Comparison of ENCODE assay signal across 10 cellular contexts in the genomic region with DNA sequence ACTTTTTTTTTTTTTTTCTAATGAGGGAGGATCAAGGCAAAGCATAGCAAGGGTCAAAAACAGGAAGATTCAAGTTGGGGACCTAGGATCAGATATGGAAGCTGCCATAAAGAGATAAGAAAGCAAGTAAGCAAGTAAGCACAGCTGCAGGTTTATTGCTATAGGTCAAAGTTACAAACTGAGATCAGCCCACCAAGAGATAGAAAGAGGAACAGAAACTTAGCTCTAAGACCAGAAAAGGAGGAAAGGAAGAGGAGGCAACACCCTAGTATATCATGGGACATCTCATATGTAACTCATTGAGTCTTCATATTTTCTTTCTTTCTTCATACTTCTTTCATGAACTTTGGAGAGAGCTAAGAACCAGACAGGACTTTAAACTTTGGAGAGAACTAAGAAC.
DNase-seq lines count a peak whose midpoint lies in the region; ATAC-seq, FAIRE-seq and TF ChIP-seq lines count a peak whose summit lies in the region.
"Had no signal": no experiment of that assay in that cellular context is flagged by ENCODE, and none has a peak within 500 bp of the region (broad histone marks: within the 10 kb centered on the region; RNA-seq: fewer than 3 reads in every experiment).

No MANE protein-coding gene starts in this region.

- H3K4me1 Mint-ChIP-seq in nephron progenitor cell, result peaks cover 28% of the 10 kb centered on the region
- H3K4me1 Mint-ChIP-seq in activated T-cell treated with anti-CD3 and anti-CD28 coated beads, Interleukin-2, amount 50 U/mL, for 72 hours (ENCODE audit: low read depth), result peaks cover 6% of the 10 kb centered on the region

- FAIRE-seq in kidney (lab: Jason Lieb, UNC), result no peak

- TF ChIP-seq CTCF in MM.1S (IDR thresholded peaks at IDR 0.05; ENCODE audit: low read length), result no peak
- TF ChIP-seq CTCF in nephron progenitor cell (IDR thresholded peaks at IDR 0.05), result no peak
- no peak for TF ChIP-seq CTCF in kidney (IDR thresholded peaks at IDR 0.05; ENCODE audit: borderline replicate concordance, extremely low read depth, insufficient read depth)

- H2AFZ ChIP-seq in MM.1S (ENCODE audit: low read length), result peak overlapping the region; percentile 67

- H3K36me3 Mint-ChIP-seq in nephron progenitor cell (ENCODE audit: low read depth), result no peaks in the 10 kb centered on the region
- no peaks in the 10 kb centered on the region for H3K36me3 Mint-ChIP-seq in activated T-cell treated with anti-CD3 and anti-CD28 coated beads, Interleukin-2, amount 50 U/mL, for 72 hours (ENCODE audit: insufficient read depth in 2 of 2)
- H3K36me3 Mint-ChIP-seq: natural killer cell had no signal

- no peaks in the 10 kb centered on the region for H3K79me2 ChIP-seq in MM.1S (ENCODE audit: low read length)

- H3K27ac Mint-ChIP-seq in nephron progenitor cell, result peak overlapping the region; percentile 84
- no peak overlapping the region for H3K27ac Mint-ChIP-seq in activated T-cell treated with anti-CD3 and anti-CD28 coated beads, Interleukin-2, amount 50 U/mL, for 72 hours
- H3K27ac Mint-ChIP-seq: natural killer cell had no signal

- H3K4me1 ChIP-seq in MM.1S (ENCODE audit: low read length), result peaks cover 10% of the 10 kb centered on the region; the same call in 1 of the 2 replicates
- no peaks in the 10 kb centered on the region for H3K4me1 ChIP-seq in kidney (ENCODE audit: control insufficient read depth in 1 of 2, insufficient read depth in 1 of 2, low read depth in 1 of 2, low read length in 2 of 2)
- H3K4me1 ChIP-seq in effector memory CD4-positive, alpha-beta T cell (ENCODE audit: control insufficient read depth, insufficient read depth, low read length, poor library complexity, severe bottlenecking), result no peaks in the 10 kb centered on the region

- no peaks in the 10 kb centered on the region for H4K20me1 ChIP-seq in MM.1S (ENCODE audit: insufficient read depth, low read length)

- H3K9me3 ChIP-seq in MM.1S (replicated peaks; ENCODE audit: insufficient read depth, low read length), result no peaks in the 10 kb centered on the region
- H3K9me3 ChIP-seq in kidney (ENCODE audit: control insufficient read depth in 1 of 2, low read length in 2 of 2), result no peaks in the 10 kb centered on the region
- no peaks in the 10 kb centered on the region for H3K9me3 ChIP-seq in effector memory CD4-positive, alpha-beta T cell (ENCODE audit: control insufficient read depth, low read length)
- H3K9me3 ChIP-seq: MG63 had no signal

- ATAC-seq in GM19023 (IDR thresholded peaks at IDR 0.05; ENCODE audit: unreplicated experiment) (peak; percentile 100), HG02798 (IDR thresholded peaks at IDR 0.05; ENCODE audit: poor library complexity, unreplicated experiment) (peak; percentile 100)
- ATAC-seq in activated T-cell treated with anti-CD3 and anti-CD28 coated beads, Interleukin-2, amount 50 U/mL, for 72 hours (replicated peaks in 1 of 2), result no peak

- intact Hi-C loops in kidney (cut with DNase I), result no loop called here

- H3F3A ChIP-seq in MM.1S (ENCODE audit: insufficient read depth, low read length), result 0 out of 2 replicates have a peak, but pooled peaks cover 4% of the 10 kb centered on the region

- H3K27me3 Mint-ChIP-seq in nephron progenitor cell (ENCODE audit: low read depth, poor library complexity), result peaks cover 6% of the 10 kb centered on the region
- H3K27me3 Mint-ChIP-seq in activated T-cell treated with anti-CD3 and anti-CD28 coated beads, Interleukin-2, amount 50 U/mL, for 72 hours (ENCODE audit: low read depth), result peaks cover 24% of the 10 kb centered on the region

- peak overlapping the region; percentile 17; the same call in 1 of the 2 replicates for H3K9ac ChIP-seq in MM.1S (ENCODE audit: low read length)
- no peak overlapping the region for H3K9ac ChIP-seq in kidney (ENCODE audit: low read length in 2 of 2)

- no peaks in the 10 kb centered on the region for H3K36me3 ChIP-seq in MM.1S (replicated peaks; ENCODE audit: insufficient read depth, low read length)
- no peaks in the 10 kb centered on the region for H3K36me3 ChIP-seq in kidney (ENCODE audit: control insufficient read depth in 1 of 2, insufficient read depth in 2 of 2, low read length in 2 of 2)
- H3K36me3 ChIP-seq in effector memory CD4-positive, alpha-beta T cell (ENCODE audit: control insufficient read depth, insufficient read depth, low read length), result no peaks in the 10 kb centered on the region
- H3K36me3 ChIP-seq: MG63 had no signal

- DNase-seq in MM.1S, result peak; percentile 69
- DNase-seq in nephron progenitor cell, result no peak
- DNase-seq in activated T-cell treated with anti-CD3 and anti-CD28 coated beads, Interleukin-2, amount 50 U/mL, for 72 hours, result no peak
- DNase-seq in kidney, result no peak
- no peak for DNase-seq in effector memory CD4-positive, alpha-beta T cell
- DNase-seq in epidermal melanocyte (ENCODE audit: insufficient read length, low spot score), result no peak
- DNase-seq: MG63, natural killer cell had no signal

- H3K4me3 Mint-ChIP-seq in nephron progenitor cell, result no peak overlapping the region
- H3K4me3 Mint-ChIP-seq in activated T-cell treated with anti-CD3 and anti-CD28 coated beads, Interleukin-2, amount 50 U/mL, for 72 hours, result no peak overlapping the region
- H3K4me3 Mint-ChIP-seq: natural killer cell had no signal

- H3K4me3 ChIP-seq in MM.1S (ENCODE audit: low read length) (peak overlapping the region; percentile 30), kidney (ENCODE audit: low read length in 2 of 2) (no peak overlapping the region)
- H3K4me3 ChIP-seq in effector memory CD4-positive, alpha-beta T cell (ENCODE audit: insufficient read depth, low read depth, low read length, poor library complexity, severe bottlenecking), result no peak overlapping the region
- H3K4me3 ChIP-seq: MG63 had no signal

- H3K27ac ChIP-seq in MM.1S (ENCODE audit: low read length) (peak overlapping the region; percentile 79), kidney (ENCODE audit: low read depth in 2 of 2, low read length in 2 of 2) (no peak overlapping the region)
- no peak overlapping the region for H3K27ac ChIP-seq in effector memory CD4-positive, alpha-beta T cell (ENCODE audit: insufficient read depth, low read length, poor library complexity, severe bottlenecking)

- H3K4me2 ChIP-seq in MM.1S (ENCODE audit: low read depth, low read length), result peak overlapping the region; percentile 67

- no peaks in the 10 kb centered on the region for H3K9me2 ChIP-seq in MM.1S (replicated peaks; ENCODE audit: insufficient read depth, low read length)

- H3K27me3 ChIP-seq in MM.1S (replicated peaks; ENCODE audit: insufficient read depth, low read length), result no peaks in the 10 kb centered on the region
- no peaks in the 10 kb centered on the region for H3K27me3 ChIP-seq in effector memory CD4-positive, alpha-beta T cell (replicated peaks; ENCODE audit: control insufficient read depth, insufficient read depth, low read length, poor library complexity, severe bottlenecking)
- H3K27me3 ChIP-seq: MG63 had no signal

- peaks cover 10% of the 10 kb centered on the region for H3K9me3 Mint-ChIP-seq in nephron progenitor cell
- peaks cover 0 to 11% of the 10 kb centered on the region in 2 donors for H3K9me3 Mint-ChIP-seq in activated T-cell treated with anti-CD3 and anti-CD28 coated beads, Interleukin-2, amount 50 U/mL, for 72 hours
- H3K9me3 Mint-ChIP-seq: natural killer cell had no signal

Comparison
In these comparisons a context has a peak if more than half of its experiments do, and no peak if none do; other contexts are left out.
1. ATAC-seq: peak in GM19023 (single experiment) and HG02798 (single experiment); none in activated T-cell treated with anti-CD3 and anti-CD28 coated beads, Interleukin-2, amount 50 U/mL, for 72 hours (0 of 2).